In genomic region chr13:113448885-113449692, GRCh38 we compare ENCODE assay signal across 2 cellular contexts.
TF ChIP-seq lines count a peak whose summit lies in the region.

No MANE protein-coding gene starts in this region.

TF ChIP-seq in GM12878, 131 proteins besides CTCF, POLR2A, EP300 and RAD21 (continues in another document):
- TF ChIP-seq ESRRA (IDR thresholded peaks at IDR 0.05; ENCODE audit: low read length) (no peak), TARDBP (IDR thresholded peaks at IDR 0.05; ENCODE audit: borderline replicate concordance) (no peak), TCF3 (IDR thresholded peaks at IDR 0.05; ENCODE audit: borderline replicate concordance, insufficient read depth, low read depth, low read length) (no peak), GABPA (IDR thresholded peaks at IDR 0.05; ENCODE audit: low read depth) (peak; percentile 95), EGR1 (IDR thresholded peaks at IDR 0.05; ENCODE audit: borderline replicate concordance in 1 of 2, low read depth in 2 of 2, low read length in 2 of 2) (peak; percentile 58 to 74; a peak in 2 of 3 replicates), ZNF274 (IDR thresholded peaks at IDR 0.05; ENCODE audit: insufficient read depth, insufficient read length) (no peak), ZNF24 (IDR thresholded peaks at IDR 0.05) (no peak), CREB1 (IDR thresholded peaks at IDR 0.05; ENCODE audit: low read depth) (peak; percentile 65; the same call in 1 of the 2 replicates), TCF7 (IDR thresholded peaks at IDR 0.05; ENCODE audit: borderline replicate concordance) (no peak), E2F8 (IDR thresholded peaks at IDR 0.05; ENCODE audit: low read depth, partially characterized antibody) (peak; percentile 79), YY1 (IDR thresholded peaks at IDR 0.05; ENCODE audit: low read depth, low read length) (peak; percentile 33; the same call in 1 of the 2 replicates), SMARCA5 (IDR thresholded peaks at IDR 0.05) (no peak), SUZ12 (IDR thresholded peaks at IDR 0.05; ENCODE audit: unreplicated experiment) (no peak), DPF2 (IDR thresholded peaks at IDR 0.05) (no peak)
- TF ChIP-seq, protein P1, sequence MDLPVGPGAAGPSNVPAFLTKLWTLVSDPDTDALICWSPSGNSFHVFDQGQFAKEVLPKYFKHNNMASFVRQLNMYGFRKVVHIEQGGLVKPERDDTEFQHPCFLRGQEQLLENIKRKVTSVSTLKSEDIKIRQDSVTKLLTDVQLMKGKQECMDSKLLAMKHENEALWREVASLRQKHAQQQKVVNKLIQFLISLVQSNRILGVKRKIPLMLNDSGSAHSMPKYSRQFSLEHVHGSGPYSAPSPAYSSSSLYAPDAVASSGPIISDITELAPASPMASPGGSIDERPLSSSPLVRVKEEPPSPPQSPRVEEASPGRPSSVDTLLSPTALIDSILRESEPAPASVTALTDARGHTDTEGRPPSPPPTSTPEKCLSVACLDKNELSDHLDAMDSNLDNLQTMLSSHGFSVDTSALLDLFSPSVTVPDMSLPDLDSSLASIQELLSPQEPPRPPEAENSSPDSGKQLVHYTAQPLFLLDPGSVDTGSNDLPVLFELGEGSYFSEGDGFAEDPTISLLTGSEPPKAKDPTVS (IDR thresholded peaks at IDR 0.05; ENCODE audit: low read depth, low read length) = no peak
- TF ChIP-seq, protein P2, sequence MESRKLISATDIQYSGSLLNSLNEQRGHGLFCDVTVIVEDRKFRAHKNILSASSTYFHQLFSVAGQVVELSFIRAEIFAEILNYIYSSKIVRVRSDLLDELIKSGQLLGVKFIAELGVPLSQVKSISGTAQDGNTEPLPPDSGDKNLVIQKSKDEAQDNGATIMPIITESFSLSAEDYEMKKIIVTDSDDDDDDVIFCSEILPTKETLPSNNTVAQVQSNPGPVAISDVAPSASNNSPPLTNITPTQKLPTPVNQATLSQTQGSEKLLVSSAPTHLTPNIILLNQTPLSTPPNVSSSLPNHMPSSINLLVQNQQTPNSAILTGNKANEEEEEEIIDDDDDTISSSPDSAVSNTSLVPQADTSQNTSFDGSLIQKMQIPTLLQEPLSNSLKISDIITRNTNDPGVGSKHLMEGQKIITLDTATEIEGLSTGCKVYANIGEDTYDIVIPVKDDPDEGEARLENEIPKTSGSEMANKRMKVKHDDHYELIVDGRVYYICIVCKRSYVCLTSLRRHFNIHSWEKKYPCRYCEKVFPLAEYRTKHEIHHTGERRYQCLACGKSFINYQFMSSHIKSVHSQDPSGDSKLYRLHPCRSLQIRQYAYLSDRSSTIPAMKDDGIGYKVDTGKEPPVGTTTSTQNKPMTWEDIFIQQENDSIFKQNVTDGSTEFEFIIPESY (IDR thresholded peaks at IDR 0.05) = no peak
- TF ChIP-seq, protein P3, sequence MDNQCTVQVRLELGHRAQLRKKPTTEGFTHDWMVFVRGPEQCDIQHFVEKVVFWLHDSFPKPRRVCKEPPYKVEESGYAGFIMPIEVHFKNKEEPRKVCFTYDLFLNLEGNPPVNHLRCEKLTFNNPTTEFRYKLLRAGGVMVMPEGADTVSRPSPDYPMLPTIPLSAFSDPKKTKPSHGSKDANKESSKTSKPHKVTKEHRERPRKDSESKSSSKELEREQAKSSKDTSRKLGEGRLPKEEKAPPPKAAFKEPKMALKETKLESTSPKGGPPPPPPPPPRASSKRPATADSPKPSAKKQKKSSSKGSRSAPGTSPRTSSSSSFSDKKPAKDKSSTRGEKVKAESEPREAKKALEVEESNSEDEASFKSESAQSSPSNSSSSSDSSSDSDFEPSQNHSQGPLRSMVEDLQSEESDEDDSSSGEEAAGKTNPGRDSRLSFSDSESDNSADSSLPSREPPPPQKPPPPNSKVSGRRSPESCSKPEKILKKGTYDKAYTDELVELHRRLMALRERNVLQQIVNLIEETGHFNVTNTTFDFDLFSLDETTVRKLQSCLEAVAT (IDR thresholded peaks at IDR 0.05) = peak; percentile 89
- TF ChIP-seq, protein P4, sequence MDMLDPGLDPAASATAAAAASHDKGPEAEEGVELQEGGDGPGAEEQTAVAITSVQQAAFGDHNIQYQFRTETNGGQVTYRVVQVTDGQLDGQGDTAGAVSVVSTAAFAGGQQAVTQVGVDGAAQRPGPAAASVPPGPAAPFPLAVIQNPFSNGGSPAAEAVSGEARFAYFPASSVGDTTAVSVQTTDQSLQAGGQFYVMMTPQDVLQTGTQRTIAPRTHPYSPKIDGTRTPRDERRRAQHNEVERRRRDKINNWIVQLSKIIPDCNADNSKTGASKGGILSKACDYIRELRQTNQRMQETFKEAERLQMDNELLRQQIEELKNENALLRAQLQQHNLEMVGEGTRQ (IDR thresholded peaks at IDR 0.05; ENCODE audit: borderline replicate concordance, low read depth, low read length) = no peak

TF ChIP-seq in SK-N-SH, 30 proteins besides CTCF, POLR2A, EP300 and RAD21:
- TF ChIP-seq JUND (IDR thresholded peaks at IDR 0.05) (no peak), MXI1 (IDR thresholded peaks at IDR 0.05; ENCODE audit: low read depth, low read length) (no peak), RFX5 (IDR thresholded peaks at IDR 0.05; ENCODE audit: low read length) (no peak), RCOR1 (IDR thresholded peaks at IDR 0.05; ENCODE audit: low read length) (no peak), FOSL2 (IDR thresholded peaks at IDR 0.05; ENCODE audit: borderline replicate concordance, low read depth) (no peak), NFIC (IDR thresholded peaks at IDR 0.05; ENCODE audit: borderline replicate concordance) (no peak), SMC3 (IDR thresholded peaks at IDR 0.05; ENCODE audit: low read depth, low read length) (no peak), YY1 (IDR thresholded peaks at IDR 0.05; ENCODE audit: low read depth) (no peak), TAF1 (IDR thresholded peaks at IDR 0.05; ENCODE audit: borderline replicate concordance, low read depth, low read length) (no peak), FOXM1 (IDR thresholded peaks at IDR 0.05; ENCODE audit: low read depth) (no peak), RXRA (IDR thresholded peaks at IDR 0.05; ENCODE audit: borderline replicate concordance, low read depth) (no peak), FOXJ3 (CRISPR knock-in tag; IDR thresholded peaks at IDR 0.05) (no peak), IRF3 (IDR thresholded peaks at IDR 0.05; ENCODE audit: low read depth, low read length) (no peak)
- TF ChIP-seq, protein P4 (IDR thresholded peaks at IDR 0.05; ENCODE audit: borderline replicate concordance, low read depth, low read length) = no peak
- TF ChIP-seq, protein P5, sequence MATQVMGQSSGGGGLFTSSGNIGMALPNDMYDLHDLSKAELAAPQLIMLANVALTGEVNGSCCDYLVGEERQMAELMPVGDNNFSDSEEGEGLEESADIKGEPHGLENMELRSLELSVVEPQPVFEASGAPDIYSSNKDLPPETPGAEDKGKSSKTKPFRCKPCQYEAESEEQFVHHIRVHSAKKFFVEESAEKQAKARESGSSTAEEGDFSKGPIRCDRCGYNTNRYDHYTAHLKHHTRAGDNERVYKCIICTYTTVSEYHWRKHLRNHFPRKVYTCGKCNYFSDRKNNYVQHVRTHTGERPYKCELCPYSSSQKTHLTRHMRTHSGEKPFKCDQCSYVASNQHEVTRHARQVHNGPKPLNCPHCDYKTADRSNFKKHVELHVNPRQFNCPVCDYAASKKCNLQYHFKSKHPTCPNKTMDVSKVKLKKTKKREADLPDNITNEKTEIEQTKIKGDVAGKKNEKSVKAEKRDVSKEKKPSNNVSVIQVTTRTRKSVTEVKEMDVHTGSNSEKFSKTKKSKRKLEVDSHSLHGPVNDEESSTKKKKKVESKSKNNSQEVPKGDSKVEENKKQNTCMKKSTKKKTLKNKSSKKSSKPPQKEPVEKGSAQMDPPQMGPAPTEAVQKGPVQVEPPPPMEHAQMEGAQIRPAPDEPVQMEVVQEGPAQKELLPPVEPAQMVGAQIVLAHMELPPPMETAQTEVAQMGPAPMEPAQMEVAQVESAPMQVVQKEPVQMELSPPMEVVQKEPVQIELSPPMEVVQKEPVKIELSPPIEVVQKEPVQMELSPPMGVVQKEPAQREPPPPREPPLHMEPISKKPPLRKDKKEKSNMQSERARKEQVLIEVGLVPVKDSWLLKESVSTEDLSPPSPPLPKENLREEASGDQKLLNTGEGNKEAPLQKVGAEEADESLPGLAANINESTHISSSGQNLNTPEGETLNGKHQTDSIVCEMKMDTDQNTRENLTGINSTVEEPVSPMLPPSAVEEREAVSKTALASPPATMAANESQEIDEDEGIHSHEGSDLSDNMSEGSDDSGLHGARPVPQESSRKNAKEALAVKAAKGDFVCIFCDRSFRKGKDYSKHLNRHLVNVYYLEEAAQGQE (IDR thresholded peaks at IDR 0.05; ENCODE audit: low read depth, low read length) = no peak
- TF ChIP-seq, protein P2 (IDR thresholded peaks at IDR 0.05; ENCODE audit: borderline replicate concordance, low read depth) = no peak
- TF ChIP-seq, protein P6, sequence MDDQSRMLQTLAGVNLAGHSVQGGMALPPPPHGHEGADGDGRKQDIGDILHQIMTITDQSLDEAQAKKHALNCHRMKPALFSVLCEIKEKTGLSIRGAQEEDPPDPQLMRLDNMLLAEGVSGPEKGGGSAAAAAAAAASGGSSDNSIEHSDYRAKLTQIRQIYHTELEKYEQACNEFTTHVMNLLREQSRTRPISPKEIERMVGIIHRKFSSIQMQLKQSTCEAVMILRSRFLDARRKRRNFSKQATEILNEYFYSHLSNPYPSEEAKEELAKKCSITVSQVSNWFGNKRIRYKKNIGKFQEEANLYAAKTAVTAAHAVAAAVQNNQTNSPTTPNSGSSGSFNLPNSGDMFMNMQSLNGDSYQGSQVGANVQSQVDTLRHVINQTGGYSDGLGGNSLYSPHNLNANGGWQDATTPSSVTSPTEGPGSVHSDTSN (IDR thresholded peaks at IDR 0.05) = no peak
